8 cellular contexts compared by ENCODE assay signal in genomic region chr3:25664066-25664809, GRCh38. TPM values are rescaled to one million over a fixed set of nuclear protein-coding genes. Genes with fewer than 3 reads are reported as not detected.
A peak's percentile ranks its signal among the peaks of the same experiment; 100 is the strongest.
DNase-seq lines count a peak whose midpoint lies in the region; ATAC-seq and TF ChIP-seq lines count a peak whose summit lies in the region.

No MANE protein-coding gene starts in this region.

- peak overlapping the region; percentile 86 for H3K4me3 ChIP-seq in LNCaP clone FGC (ENCODE audit: low read depth, low read length)
- peak overlapping the region; percentile 80 for H3K4me3 ChIP-seq in effector memory CD4-positive, alpha-beta T cell (ENCODE audit: insufficient read depth, low read depth, low read length, poor library complexity, severe bottlenecking)

- H3K27me3 ChIP-seq in effector memory CD4-positive, alpha-beta T cell (replicated peaks; ENCODE audit: control insufficient read depth, insufficient read depth, low read length, poor library complexity, severe bottlenecking) = no peaks in the 10 kb centered on the region

- DNase-seq in GDM1 (lab: John Stamatoyannopoulos, UW) = peak; percentile 18
- no peak for DNase-seq in LNCaP clone FGC (ENCODE audit: low read depth)
- DNase-seq in activated CD8-positive, alpha-beta memory T cell treated with anti-CD3 and anti-CD28 coated beads for 24 hours = peak; percentile 88
- peak; percentile 52 to 60 (median 56) for DNase-seq in effector memory CD4-positive, alpha-beta T cell
- DNase-seq in mesenteric fat pad (ENCODE audit: low spot score) = peak; percentile 94
- peak; percentile 36 to 52 for DNase-seq in stimulated activated CD8-positive, alpha-beta memory T cell treated with anti-CD3 and anti-CD28 coated beads, Interleukin-15, amount 100 ng/mL, for 4 hours (ENCODE audit: low read depth in 2 of 2)
- no peak for DNase-seq in DMS153 (lab: John Stamatoyannopoulos, UW)

- H3K27ac ChIP-seq in effector memory CD4-positive, alpha-beta T cell (ENCODE audit: insufficient read depth, low read length, poor library complexity, severe bottlenecking) = peak overlapping the region; percentile 93

- peak; percentile 37 for ATAC-seq in GM21717 (IDR thresholded peaks at IDR 0.05; ENCODE audit: unreplicated experiment)

- no peaks in the 10 kb centered on the region for H3K36me3 ChIP-seq in effector memory CD4-positive, alpha-beta T cell (ENCODE audit: control insufficient read depth, insufficient read depth, low read length)

- TF ChIP-seq CTCF in LNCaP clone FGC (IDR thresholded peaks at IDR 0.05; ENCODE audit: control insufficient read depth, extremely low read depth, insufficient read depth) = no peak

- H3K4me1 ChIP-seq in effector memory CD4-positive, alpha-beta T cell (ENCODE audit: control insufficient read depth, insufficient read depth, low read length, poor library complexity, severe bottlenecking) = peaks cover 9% of the 10 kb centered on the region

- H3K9me3 ChIP-seq in effector memory CD4-positive, alpha-beta T cell (ENCODE audit: control insufficient read depth, low read length) = no peaks in the 10 kb centered on the region

RNA-seq across cellular contexts. Expression of gene TOP2B, which starts 0.5 kb away (rescaled TPM):
- 72.0 TPM for total RNA-seq in mesenteric fat pad

Comparison
In these comparisons a context has a peak if more than half of its experiments do, and no peak if none do; other contexts are left out.
1. DNase-seq: peak in GDM1 (single experiment), activated CD8-positive, alpha-beta memory T cell treated with anti-CD3 and anti-CD28 coated beads for 24 hours (single experiment), effector memory CD4-positive, alpha-beta T cell (3 of 3), mesenteric fat pad (single experiment) and stimulated activated CD8-positive, alpha-beta memory T cell treated with anti-CD3 and anti-CD28 coated beads, Interleukin-15, amount 100 ng/mL, for 4 hours (2 of 2); none in LNCaP clone FGC (single experiment) and DMS153 (single experiment).